8 cellular contexts compared by ENCODE assay signal in genomic region chr2:101697124-101697793, GRCh38. TPM values are rescaled to one million over a fixed set of nuclear protein-coding genes. Genes with fewer than 3 reads are reported as not detected.
DNase-seq lines count a peak whose midpoint lies in the region; ATAC-seq and TF ChIP-seq lines count a peak whose summit lies in the region.

Gene MAP4K4 (plus strand): TSS chr2:101697707. CDS start chr2:101698081, 374 bp downstream.

- H3K27me3 ChIP-seq in MM.1S (replicated peaks; ENCODE audit: insufficient read depth, low read length) (peaks cover 5% of the 10 kb centered on the region; the same call in 1 of the 2 replicates), thoracic aorta (replicated peaks; ENCODE audit: insufficient read depth) (no peaks in the 10 kb centered on the region)

- peak within 1 kb of the TSS; percentile 37; the same call in 1 of the 2 replicates for H3K9ac ChIP-seq in MM.1S (ENCODE audit: low read length)

- DNase-seq in CMK (ENCODE audit: low read depth) (peak; percentile 39), MM.1S (peak; percentile 74), T follicular helper cell (ENCODE audit: low read depth) (peak; percentile 68), Right ventricle myocardium superior (peak; percentile 92), osteocyte (ENCODE audit: extremely low spot score, unreplicated experiment) (peak; percentile 90), thoracic aorta (ENCODE audit: low spot score) (peak; percentile 56)
- DNase-seq in activated naive CD8-positive, alpha-beta T cell treated with anti-CD3 and anti-CD28 coated beads, Interleukin-2, amount 50 U/mL, for 24 hours: peak; percentile 68

- H3K9me3 Mint-ChIP-seq in activated naive CD8-positive, alpha-beta T cell treated with anti-CD3 and anti-CD28 coated beads, Interleukin-2, amount 50 U/mL, for 24 hours: peaks cover 4% of the 10 kb centered on the region
- no peaks in the 10 kb centered on the region for H3K9me3 Mint-ChIP-seq in osteocyte (ENCODE audit: unreplicated experiment)

- H2AFZ ChIP-seq in MM.1S (ENCODE audit: low read length): peak within 1 kb of the TSS; percentile 79

- H3K36me3 Mint-ChIP-seq in activated naive CD8-positive, alpha-beta T cell treated with anti-CD3 and anti-CD28 coated beads, Interleukin-2, amount 50 U/mL, for 24 hours (ENCODE audit: low read depth): peaks cover 6% of the 10 kb centered on the region
- H3K36me3 Mint-ChIP-seq in osteocyte (ENCODE audit: unreplicated experiment): peaks cover 6% of the 10 kb centered on the region

- intact Hi-C loops in Right ventricle myocardium superior (cut with DNase I): loop anchor here (5.0 to 10.0 kb wide), 3 partner anchors 135 to 282 kb away; no protein-coding TSS in a partner anchor

- H3K4me1 ChIP-seq in MM.1S (ENCODE audit: low read length): 0 out of 2 replicates have a peak, but pooled peaks cover 5% of the 10 kb centered on the region
- H3K4me1 ChIP-seq in thoracic aorta (ENCODE audit: control insufficient read depth in 1 of 2, low read depth in 2 of 2): peaks cover 18 to 31% of the 10 kb centered on the region in 2 donors

- peaks cover 17% of the 10 kb centered on the region for H3K4me1 Mint-ChIP-seq in activated naive CD8-positive, alpha-beta T cell treated with anti-CD3 and anti-CD28 coated beads, Interleukin-2, amount 50 U/mL, for 24 hours
- peaks cover 6% of the 10 kb centered on the region for H3K4me1 Mint-ChIP-seq in osteocyte (ENCODE audit: unreplicated experiment)

- H3K27ac ChIP-seq in MM.1S (ENCODE audit: low read length) (no peak within 1 kb of the TSS), thoracic aorta (peak within 1 kb of the TSS; percentile 81 to 92)

- peaks cover 6% of the 10 kb centered on the region; the same call in 1 of the 2 replicates for H3K79me2 ChIP-seq in MM.1S (ENCODE audit: low read length)

- H3F3A ChIP-seq in MM.1S (ENCODE audit: insufficient read depth, low read length): peaks cover 8% of the 10 kb centered on the region; the same call in 1 of the 2 replicates

- ATAC-seq in GM21515 (IDR thresholded peaks at IDR 0.05; ENCODE audit: unreplicated experiment): peak; percentile 49
- peak; percentile 58 for ATAC-seq in activated naive CD8-positive, alpha-beta T cell treated with anti-CD3 and anti-CD28 coated beads, Interleukin-2, amount 50 U/mL, for 24 hours
- peak; percentile 90 for ATAC-seq in Right ventricle myocardium superior (ENCODE audit: poor library complexity)
- ATAC-seq in thoracic aorta (ENCODE audit: insufficient number of reproducible peaks, low FRiP score, low read depth): peak; percentile 62

- no peaks in the 10 kb centered on the region for H3K36me3 ChIP-seq in MM.1S (replicated peaks; ENCODE audit: insufficient read depth, low read length)
- H3K36me3 ChIP-seq in thoracic aorta: no peaks in the 10 kb centered on the region

- peak within 1 kb of the TSS; percentile 89 for H3K27ac Mint-ChIP-seq in activated naive CD8-positive, alpha-beta T cell treated with anti-CD3 and anti-CD28 coated beads, Interleukin-2, amount 50 U/mL, for 24 hours
- H3K27ac Mint-ChIP-seq in osteocyte (ENCODE audit: unreplicated experiment): peak within 1 kb of the TSS; percentile 79

- peak within 1 kb of the TSS; percentile 70 for H3K4me3 ChIP-seq in MM.1S (ENCODE audit: low read length)
- H3K4me3 ChIP-seq in thoracic aorta: peak within 1 kb of the TSS; percentile 93

- no peaks in the 10 kb centered on the region for H3K9me3 ChIP-seq in MM.1S (replicated peaks; ENCODE audit: insufficient read depth, low read length)
- H3K9me3 ChIP-seq in thoracic aorta: no peaks in the 10 kb centered on the region

- H3K4me2 ChIP-seq in MM.1S (ENCODE audit: low read depth, low read length): peak within 1 kb of the TSS; percentile 78

- H4K20me1 ChIP-seq in MM.1S (ENCODE audit: insufficient read depth, low read length): no peaks in the 10 kb centered on the region

- H3K27me3 Mint-ChIP-seq in activated naive CD8-positive, alpha-beta T cell treated with anti-CD3 and anti-CD28 coated beads, Interleukin-2, amount 50 U/mL, for 24 hours: peaks cover 6% of the 10 kb centered on the region
- peaks cover 8% of the 10 kb centered on the region for H3K27me3 Mint-ChIP-seq in osteocyte (ENCODE audit: unreplicated experiment)

- 0 out of 2 replicates have a peak, but pooled peaks have one; percentile 14 for TF ChIP-seq CTCF in MM.1S (IDR thresholded peaks at IDR 0.05; ENCODE audit: low read length)
- TF ChIP-seq CTCF in osteocyte (IDR thresholded peaks at IDR 0.05): peak; percentile 59
- TF ChIP-seq CTCF in thoracic aorta (IDR thresholded peaks at IDR 0.05): peak; percentile 36

- H3K4me3 Mint-ChIP-seq in activated naive CD8-positive, alpha-beta T cell treated with anti-CD3 and anti-CD28 coated beads, Interleukin-2, amount 50 U/mL, for 24 hours: peak within 1 kb of the TSS; percentile 83
- peak within 1 kb of the TSS; percentile 80 for H3K4me3 Mint-ChIP-seq in osteocyte (ENCODE audit: unreplicated experiment)

- H3K9me2 ChIP-seq in MM.1S (replicated peaks; ENCODE audit: insufficient read depth, low read length): no peaks in the 10 kb centered on the region

RNA-seq across cellular contexts. Expression of gene MAP4K4, which starts in this region (rescaled TPM):
- total RNA-seq in Right ventricle myocardium superior (76.9 TPM), osteocyte (123 and 126 TPM in 2 replicates), thoracic aorta (100 to 1,000 TPM in 1 of 2 donors, 10 to 100 TPM in 1; 60.1 to 147 TPM)

Comparison
In these comparisons a context has a peak if more than half of its experiments do, and no peak if none do; other contexts are left out.
1. DNase-seq: peak in every context shown above with its lines; median percentile 92 in Right ventricle myocardium superior; 90 in osteocyte; 74 in MM.1S; 68 in T follicular helper cell; 68 in activated naive CD8-positive, alpha-beta T cell treated with anti-CD3 and anti-CD28 coated beads, Interleukin-2, amount 50 U/mL, for 24 hours; 56 in thoracic aorta; 39 in CMK.